6 cellular contexts compared by ENCODE assay signal in the genomic region with DNA sequence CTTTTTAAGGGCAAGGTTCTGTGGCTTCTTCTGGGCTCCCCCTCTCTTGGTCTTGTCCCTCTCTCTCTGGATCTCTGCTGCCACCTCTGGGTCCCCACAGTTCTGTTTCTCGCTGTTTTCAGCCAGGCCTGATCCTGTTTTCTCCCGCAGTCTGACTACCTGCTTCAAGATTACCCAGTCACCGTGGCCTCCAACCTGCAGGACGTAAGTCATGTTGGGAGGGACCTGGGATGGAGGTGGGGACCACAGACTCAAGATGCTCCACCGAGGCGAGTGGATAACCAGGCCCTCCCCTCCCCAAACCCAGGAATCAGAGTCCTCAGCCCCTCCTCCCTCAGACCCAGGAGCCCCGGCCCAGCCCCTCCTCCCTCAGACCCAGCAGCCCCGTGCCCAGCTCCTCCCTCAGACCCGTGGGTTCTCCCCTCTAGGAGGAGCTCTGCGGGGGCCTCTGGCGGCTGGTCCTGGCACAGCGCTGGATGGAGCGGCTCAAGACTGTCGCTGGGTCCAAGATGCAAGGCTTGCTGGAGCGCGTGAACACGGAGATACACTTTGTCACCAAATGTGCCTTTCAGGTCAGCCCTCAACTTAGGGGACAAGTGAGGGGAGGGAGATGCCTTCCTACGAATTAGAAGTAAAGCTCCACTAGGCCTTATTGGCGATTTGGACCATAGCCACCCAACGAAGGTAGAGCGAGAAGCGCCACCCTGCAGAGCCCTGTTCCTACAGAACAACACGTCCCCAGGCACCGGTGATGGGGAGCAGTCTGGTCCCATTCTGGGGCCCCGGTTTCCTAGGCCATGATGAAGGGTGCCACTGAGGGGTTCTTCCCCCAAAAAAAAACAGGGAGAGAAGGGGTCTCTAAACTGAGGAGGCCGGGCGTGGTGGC. TPM values are rescaled to one million over a fixed set of nuclear protein-coding genes. Genes with fewer than 3 reads are reported as not detected.
DNase-seq lines count a peak whose midpoint lies in the region; TF ChIP-seq lines count a peak whose summit lies in the region.

No MANE protein-coding gene starts in this region.

- H3K4me3 ChIP-seq in kidney epithelial cell (ENCODE audit: low read depth, low read length): no peak overlapping the region

- peak; percentile 87 for TF ChIP-seq CTCF in kidney epithelial cell (IDR thresholded peaks at IDR 0.05; ENCODE audit: insufficient read depth, low read length, poor library complexity, severe bottlenecking)

- no peaks in the 10 kb centered on the region for H3K36me3 ChIP-seq in kidney epithelial cell (ENCODE audit: control insufficient read depth, insufficient read depth, low read length)

- DNase-seq in SIG-M5 treated with dmso at 0.1 percent for 504 hours (lab: John Stamatoyannopoulos, UW; ENCODE audit: unreplicated experiment) (peak; percentile 39), SIG-M5 (lab: John Stamatoyannopoulos, UW) (no peak), activated T-helper 1 cell treated with Interleukin-2 at 50 U/mL for 16 hours (ENCODE audit: low read depth) (peak; percentile 49), kidney epithelial cell (ENCODE audit: low read depth) (no peak), LoVo (ENCODE audit: low spot score) (no peak), kidney glomerular epithelial cell (lab: John Stamatoyannopoulos, UW) (no peak)

- no peaks in the 10 kb centered on the region for H3K27me3 ChIP-seq in kidney epithelial cell (ENCODE audit: control insufficient read depth, insufficient read depth, low read length)

RNA-seq across cellular contexts. Expression of a gene that starts 2.2 kb away (rescaled TPM):
- total RNA-seq in kidney epithelial cell: 2.3 and 3.0 TPM in 2 replicates

RNA-seq across cellular contexts. Expression of a gene that starts 11.2 kb away (rescaled TPM):
- total RNA-seq in kidney epithelial cell: 2,967 and 3,596 TPM in 2 replicates

RNA-seq across cellular contexts. Expression of a gene that starts 20.0 kb away (rescaled TPM):
- 3,617 and 3,738 TPM in 2 replicates for total RNA-seq in kidney epithelial cell

RNA-seq across cellular contexts. Expression of a gene that starts 23.2 kb away (rescaled TPM):
- 21.8 and 32.9 TPM in 2 replicates for total RNA-seq in kidney epithelial cell

RNA-seq across cellular contexts. Expression of a gene that starts 24.6 kb away (rescaled TPM):
- 101 and 108 TPM in 2 replicates for total RNA-seq in kidney epithelial cell

Comparison
In these comparisons a context has a peak if more than half of its experiments do, and no peak if none do; other contexts are left out.
1. DNase-seq: peak in SIG-M5 treated with dmso at 0.1 percent for 504 hours (single experiment) and activated T-helper 1 cell treated with Interleukin-2 at 50 U/mL for 16 hours (single experiment); none in SIG-M5 (single experiment), kidney epithelial cell (single experiment), LoVo (single experiment) and kidney glomerular epithelial cell (single experiment).